ENCODE assay signal across 8 cellular contexts in the genomic region with DNA sequence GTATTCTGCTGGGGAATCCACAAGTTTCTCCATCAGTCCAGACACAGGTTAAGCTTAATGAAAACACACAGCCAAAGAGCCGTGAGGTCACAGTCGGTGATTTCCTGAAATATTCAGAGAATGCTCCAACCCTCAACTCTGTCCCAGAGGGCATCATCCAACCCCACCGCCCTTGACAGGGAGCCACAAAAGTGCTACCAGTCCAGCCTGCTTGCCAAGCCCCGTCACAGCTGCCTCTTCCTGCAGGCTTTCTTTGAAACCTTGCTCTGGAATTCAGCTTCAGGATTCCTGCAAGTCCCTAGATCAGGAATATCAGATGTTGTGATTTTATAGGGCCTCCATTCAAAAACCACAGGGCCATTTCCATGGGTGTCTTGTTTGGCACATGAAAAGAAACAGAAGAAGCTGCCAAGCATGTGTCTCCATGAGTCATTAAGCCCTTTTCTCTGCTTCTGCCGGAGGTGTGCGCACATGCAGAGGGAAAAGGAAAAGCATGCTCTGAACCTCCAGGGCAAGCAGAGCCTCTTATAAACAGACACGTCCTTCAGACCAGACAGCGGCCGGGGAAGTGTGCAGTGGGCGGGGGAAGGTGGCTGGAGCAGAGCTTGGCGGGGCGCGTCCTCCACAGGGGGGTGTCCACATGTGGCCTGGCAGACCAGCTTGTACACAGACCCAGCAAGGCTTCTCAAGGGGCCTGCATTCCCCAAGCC.
DNase-seq lines count a peak whose midpoint lies in the region; ATAC-seq and TF ChIP-seq lines count a peak whose summit lies in the region.

No MANE protein-coding gene starts in this region.

- no peak overlapping the region for H3K4me2 ChIP-seq in OCI-LY7 (ENCODE audit: low read length)

- H3K4me1 ChIP-seq in Panc1 (ENCODE audit: control insufficient read depth, insufficient read depth, low read length) = peaks cover 6% of the 10 kb centered on the region
- peaks cover 6% of the 10 kb centered on the region for H3K4me1 ChIP-seq in OCI-LY7 (ENCODE audit: insufficient read depth, low read length, poor library complexity, severe bottlenecking)

- BruUV-seq in Panc1 (replicated peaks; lab: Mats Ljungman, UMichigan) = no TSS peak
- no TSS peak for BruUV-seq in OCI-LY7 (replicated peaks; lab: Mats Ljungman, UMichigan)

- H3K27ac ChIP-seq in Panc1 (ENCODE audit: low read length) (no peak overlapping the region), OCI-LY7 (ENCODE audit: low read depth, low read length, poor library complexity, severe bottlenecking) (no peak overlapping the region)

- H3K9me3 Mint-ChIP-seq in nephron progenitor cell = peaks cover 6% of the 10 kb centered on the region

- no peak overlapping the region for H2AFZ ChIP-seq in OCI-LY7 (ENCODE audit: low read length)

- no peaks in the 10 kb centered on the region for H3K9me2 ChIP-seq in OCI-LY7 (ENCODE audit: insufficient read depth, low read length)

- no peaks in the 10 kb centered on the region for H3K27me3 ChIP-seq in Panc1 (ENCODE audit: control insufficient read depth, insufficient read depth, low read length)

- H3K4me3 Mint-ChIP-seq in nephron progenitor cell = no peak overlapping the region

- POLR2A ChIA-PET in Panc1 (lab: Charles Lee) (no interaction called here), OCI-LY7 (lab: Charles Lee) (interaction anchor here (0.8 to 1.1 kb wide), 2 partner anchors 9 to 164 kb away, joined by 3 read pairs; no protein-coding TSS in a partner anchor)

- peak; percentile 98 for DNase-seq in EH (ENCODE audit: low read depth)
- DNase-seq in Panc1 (ENCODE audit: low read depth, low spot score) = no peak
- DNase-seq in dedifferentiated amniotic fluid mesenchymal stem cell (ENCODE audit: extremely low spot score) = peak; percentile 58
- DNase-seq in nephron progenitor cell = peak; percentile 26
- no peak for DNase-seq in GM13976 (ENCODE audit: low spot score)
- DNase-seq in NCI-H187 (lab: John Stamatoyannopoulos, UW) = no peak
- no peak for DNase-seq in OCI-LY7 (ENCODE audit: low spot score)

- H3K27ac Mint-ChIP-seq in nephron progenitor cell = peak overlapping the region; percentile 68

- CTCF ChIA-PET in Panc1 (lab: Charles Lee) = interaction anchor here (0.8 kb wide), 1 partner anchor 11 kb away, joined by 3 read pairs; no protein-coding TSS in a partner anchor
- CTCF ChIA-PET in OCI-LY7 (lab: Charles Lee; ENCODE audit: unreplicated experiment) = interaction anchor here (1.2 kb wide), 1 partner anchor 10 kb away, joined by 8 read pairs; no protein-coding TSS in a partner anchor

- H3K9me3 ChIP-seq in Panc1 (ENCODE audit: control insufficient read depth, insufficient read depth, low read depth, low read length) (no peaks in the 10 kb centered on the region), OCI-LY7 (ENCODE audit: low read length) (peaks cover 7% of the 10 kb centered on the region; the same call in 1 of the 2 replicates)

- no peaks in the 10 kb centered on the region for H4K20me1 ChIP-seq in OCI-LY7 (ENCODE audit: insufficient read depth, low read length)

- no peaks in the 10 kb centered on the region for H3K79me2 ChIP-seq in OCI-LY7 (ENCODE audit: insufficient read depth, low read depth, low read length)

- peaks cover 47% of the 10 kb centered on the region for H3K4me1 Mint-ChIP-seq in nephron progenitor cell

- no peaks in the 10 kb centered on the region for H3K36me3 Mint-ChIP-seq in nephron progenitor cell (ENCODE audit: low read depth)

- peaks cover 3% of the 10 kb centered on the region for H3K27me3 Mint-ChIP-seq in nephron progenitor cell (ENCODE audit: low read depth, poor library complexity)

- intact Hi-C loops in Panc1 (cut with micrococcal nuclease; ENCODE audit: unreplicated experiment) = no loop called here
- intact Hi-C loops in OCI-LY7 (cut with micrococcal nuclease; ENCODE audit: unreplicated experiment) = no loop called here

- H3K4me3 ChIP-seq in Panc1 (ENCODE audit: low read depth in 2 of 2, low read length in 2 of 2) (no peak overlapping the region), OCI-LY7 (ENCODE audit: low read depth, low read length, poor library complexity, severe bottlenecking) (no peak overlapping the region)

- in situ Hi-C loops in Panc1 (cut with HindIII; ENCODE audit: low pct_unique_long_range_greater_than_20kb, low sequenced_read_pairs) = no loop called here
- in situ Hi-C loops in GM13976 (cut with MboI; ENCODE audit: low sequenced_read_pairs, unreplicated experiment) = loop anchor here (10.0 to 25.0 kb wide), 3 partner anchors 192 to 645 kb away; no protein-coding TSS in a partner anchor

- H3K36me3 ChIP-seq in Panc1 (ENCODE audit: control insufficient read depth, insufficient read depth, low read length) (no peaks in the 10 kb centered on the region), OCI-LY7 (ENCODE audit: insufficient read depth, low read length) (no peaks in the 10 kb centered on the region)

- TF ChIP-seq CTCF in Panc1 (IDR thresholded peaks at IDR 0.05) (no peak), nephron progenitor cell (IDR thresholded peaks at IDR 0.05) (no peak), GM13976 (IDR thresholded peaks at IDR 0.05; ENCODE audit: borderline replicate concordance, control extremely low read depth, extremely low read depth, insufficient read depth, missing control alignments) (no peak), OCI-LY7 (conservative IDR thresholded peaks at IDR 0.05; ENCODE audit: low read length) (no peak)

- ATAC-seq in Panc1 (peak; percentile 82), HG03571 (IDR thresholded peaks at IDR 0.05; ENCODE audit: unreplicated experiment) (no peak)

Comparison
In these comparisons a context has a peak if more than half of its experiments do, and no peak if none do; other contexts are left out.
1. DNase-seq: peak in EH (single experiment), dedifferentiated amniotic fluid mesenchymal stem cell (single experiment) and nephron progenitor cell (single experiment); none in Panc1 (single experiment), GM13976 (single experiment), NCI-H187 (0 of 2) and OCI-LY7 (single experiment).